22 cellular contexts compared by ENCODE assay signal in genomic region chr22:37765498-37765897, GRCh38. TPM values are rescaled to one million over a fixed set of nuclear protein-coding genes. Genes with fewer than 3 reads are reported as not detected.
"Had no signal": no experiment of that assay in that cellular context is flagged by ENCODE, and none has a peak within 500 bp of the region (broad histone marks: within the 10 kb centered on the region; RNA-seq: fewer than 3 reads in every experiment).

No MANE protein-coding gene starts in this region.

- ATAC-seq: activated CD8-positive, alpha-beta T cell treated with anti-CD3 and anti-CD28 coated beads for 36 hours; gastroesophageal sphincter; lower lobe of right lung; naive thymus-derived CD8-positive, alpha-beta T cell had no signal

- H2AFZ ChIP-seq: parathyroid adenoma had no signal

- H3K9me3 ChIP-seq: gastroesophageal sphincter, lower lobe of right lung, neutrophil had no signal

- H3K79me2 ChIP-seq: parathyroid adenoma had no signal

- DNase-seq: activated CD4-positive, alpha-beta T cell treated with anti-CD3 and anti-CD28 coated beads for 48 hours; activated CD4-positive, CD25-positive, alpha-beta regulatory T cell; activated CD8-positive, alpha-beta T cell treated with anti-CD3 and anti-CD28 coated beads for 36 hours; activated naive CD4-positive, alpha-beta T cell treated with Interleukin-2 at 50 U/mL for 16 hours; activated naive CD8-positive, alpha-beta T cell treated with anti-CD3 and anti-CD28 coated beads, Interleukin-2, amount 10 ng/mL, durations not matched to agents 7 days and 5 days; activated T-cell treated with anti-CD3 and anti-CD28 coated beads, Interleukin-2, amount 50 U/mL, for 1 hour; amygdala; cortex of kidney; lower lobe of right lung; naive thymus-derived CD8-positive, alpha-beta T cell; stimulated activated CD4-positive, alpha-beta T cell treated with anti-CD3 and anti-CD28 coated beads, Interleukin-12 subunit alpha, Interleukin-12 subunit beta, amount 100 ng/mL, for 4 hours; stimulated activated CD4-positive, alpha-beta T cell treated with anti-CD3 and anti-CD28 coated beads, Interleukin-1b, Interleukin-23, amount 100 ng/mL, for 48 hours; stimulated activated CD8-positive, alpha-beta memory T cell treated with anti-CD3 and anti-CD28 coated beads, Interleukin-4, amount 100 ng/mL, for 48 hours; stimulated activated naive CD4-positive, alpha-beta T cell; T-helper 1 cell; T-helper 9 cell had no signal

- H3K9ac ChIP-seq: parathyroid adenoma had no signal

- H3K27ac ChIP-seq: gastroesophageal sphincter, lower lobe of right lung, neutrophil, parathyroid adenoma had no signal

- H3K4me1 ChIP-seq: lower lobe of right lung, parathyroid adenoma had no signal

- H3K4me3 ChIP-seq: gastroesophageal sphincter, lower lobe of right lung had no signal

- H3K27me3 ChIP-seq: gastroesophageal sphincter, neutrophil had no signal

RNA-seq across cellular contexts. Expression of gene GALR3, which starts 57.7 kb away (rescaled TPM):
- total RNA-seq: activated CD8-positive, alpha-beta T cell treated with anti-CD3 and anti-CD28 coated beads for 36 hours; activated naive CD8-positive, alpha-beta T cell treated with anti-CD3 and anti-CD28 coated beads, Interleukin-2, amount 10 ng/mL, durations not matched to agents 7 days and 5 days; gastroesophageal sphincter; lower lobe of right lung; mesenteric fat pad; naive thymus-derived CD8-positive, alpha-beta T cell; ureter had no signal
- polyA plus RNA-seq: naive thymus-derived CD8-positive, alpha-beta T cell; thymus had no signal
